In the genomic region with DNA sequence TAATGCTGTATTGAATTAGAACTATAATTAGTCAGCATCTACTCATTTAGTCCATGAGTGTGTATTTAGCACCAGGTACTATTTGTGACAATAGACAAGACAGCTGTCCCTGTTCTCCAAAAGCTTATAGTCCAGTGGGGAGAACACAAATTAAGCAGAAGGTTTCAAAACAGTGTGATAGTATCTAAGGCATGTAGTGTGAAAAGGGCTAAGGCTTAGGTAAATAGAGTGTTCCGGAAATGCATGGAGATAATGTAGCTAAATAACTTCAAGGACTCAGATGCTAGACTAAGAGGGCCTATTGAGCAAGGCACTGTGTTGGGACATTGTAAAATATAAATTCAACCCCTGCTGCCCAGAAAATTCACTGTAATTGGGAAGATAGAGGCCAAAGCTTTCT, we compare ENCODE assay signal across 20 cellular contexts.
DNase-seq lines count a peak whose midpoint lies in the region; ATAC-seq and TF ChIP-seq lines count a peak whose summit lies in the region.
"Had no signal": no experiment of that assay in that cellular context is flagged by ENCODE, and none has a peak within 500 bp of the region (broad histone marks: within the 10 kb centered on the region; RNA-seq: fewer than 3 reads in every experiment).

No MANE protein-coding gene starts in this region.

- H3K79me1 ChIP-seq in H9 (ENCODE audit: insufficient read depth, low read depth, low read length, poor library complexity, severe bottlenecking), result no peaks in the 10 kb centered on the region
- no peaks in the 10 kb centered on the region for H3K79me1 ChIP-seq in neuronal stem cell (ENCODE audit: low read depth, low read length)

- H2BK15ac ChIP-seq in H9 (ENCODE audit: low read depth, low read length) (no peak overlapping the region), neuronal stem cell (ENCODE audit: low read length) (no peak overlapping the region)

- no peak overlapping the region for H3K4me3 Mint-ChIP-seq in H9
- H3K4me3 Mint-ChIP-seq in stimulated activated naive CD8-positive, alpha-beta T cell treated with anti-CD3 and anti-CD28 coated beads, Interleukin-15, amount 100 ng/mL, for 72 hours, result no peak overlapping the region
- H3K4me3 Mint-ChIP-seq: activated B cell treated with CpG ODN at 0.5 μM for 24 hours had no signal

- H4K8ac ChIP-seq in H9 (replicated peaks; ENCODE audit: insufficient read length, low read depth, low read length) (no peak overlapping the region), neuronal stem cell (ENCODE audit: low read depth, low read length) (no peak overlapping the region)

- H2AFZ ChIP-seq in H9 (ENCODE audit: low read length) (no peak overlapping the region), neuronal stem cell (ENCODE audit: low read length) (no peak overlapping the region)
- H2AFZ ChIP-seq: hepatocyte had no signal

- H2AK5ac ChIP-seq in H9 (ENCODE audit: insufficient read length, low read length) (no peak overlapping the region), neuronal stem cell (ENCODE audit: low read depth, low read length) (no peak overlapping the region)

- no peak overlapping the region for H3K56ac ChIP-seq in H9 (ENCODE audit: insufficient read length, low read depth, low read length)

- peak overlapping the region in 2 of 3 experiments; percentile 35 to 60; a peak in 2 of 7 replicates for H3K27ac Mint-ChIP-seq in H9
- H3K27ac Mint-ChIP-seq in stimulated activated naive CD8-positive, alpha-beta T cell treated with anti-CD3 and anti-CD28 coated beads, Interleukin-15, amount 100 ng/mL, for 72 hours, result no peak overlapping the region
- H3K27ac Mint-ChIP-seq: activated B cell treated with CpG ODN at 0.5 μM for 24 hours; activated naive CD4-positive, alpha-beta T cell treated with anti-CD3 and anti-CD28 coated beads, Interleukin-2, amount 50 U/mL, for 72 hours; progenitor cell of endocrine pancreas had no signal

- no peak overlapping the region for H2BK20ac ChIP-seq in H9 (ENCODE audit: low read depth, low read length, poor library complexity, severe bottlenecking)

- no CpG with 5 or more reads among the region's 1 CpG for WGBS in H9 (ENCODE audit: extremely low coverage, insufficient read length, low lambda C conversion rate)
- no CpG with 5 or more reads among the region's 1 CpG for WGBS in neuronal stem cell (ENCODE audit: extremely low coverage in 2 of 2, insufficient read length in 2 of 2, insufficient replicate concordance in 1 of 2), 2 donors

- H2BK12ac ChIP-seq in H9 (ENCODE audit: insufficient read length, low read depth, low read length), result no peak overlapping the region
- no peak overlapping the region for H2BK12ac ChIP-seq in neuronal stem cell (ENCODE audit: low read length)

- H3K4me3 ChIP-seq in SJCRH30 (no peak overlapping the region), neuronal stem cell (ENCODE audit: low read length in 2 of 2) (no peak overlapping the region)
- H3K4me3 ChIP-seq: gastrocnemius medialis, hepatocyte, tibial nerve had no signal

- H3K23ac ChIP-seq in H9 (ENCODE audit: insufficient read length, low read depth, low read length) (no peak overlapping the region), neuronal stem cell (ENCODE audit: low read depth, low read length, poor library complexity) (no peak overlapping the region)

- H3K4me1 ChIP-seq in H9 (ENCODE audit: insufficient read depth, low read length) (peaks cover 10% of the 10 kb centered on the region), SJCRH30 (peaks cover 11% of the 10 kb centered on the region), neuronal stem cell (ENCODE audit: control insufficient read depth in 2 of 2, insufficient read depth in 1 of 2, low read depth in 1 of 2, low read length in 2 of 2) (peaks cover 6 to 9% of the 10 kb centered on the region in 2 donors)
- H3K4me1 ChIP-seq: gastrocnemius medialis, tibial nerve had no signal

- H3K4me2 ChIP-seq in H9 (ENCODE audit: insufficient read depth, insufficient read length, low read length) (no peak overlapping the region), neuronal stem cell (ENCODE audit: insufficient read depth, low read length, poor library complexity, severe bottlenecking) (no peak overlapping the region)
- H3K4me2 ChIP-seq: hepatocyte had no signal

- H3K4me1 Mint-ChIP-seq in H9, result peaks cover 12 to 13% of the 10 kb centered on the region in 2 experiments
- no peaks in the 10 kb centered on the region for H3K4me1 Mint-ChIP-seq in stimulated activated naive CD8-positive, alpha-beta T cell treated with anti-CD3 and anti-CD28 coated beads, Interleukin-15, amount 100 ng/mL, for 72 hours
- H3K4me1 Mint-ChIP-seq: activated B cell treated with CpG ODN at 0.5 μM for 24 hours had no signal

- H3T11ph ChIP-seq in H9 (ENCODE audit: low read length), result no peak overlapping the region

- no peak overlapping the region for H3K14ac ChIP-seq in H9 (ENCODE audit: insufficient read depth, low read length)
- H3K14ac ChIP-seq in neuronal stem cell (ENCODE audit: low read length), result no peak overlapping the region

- H3K9ac ChIP-seq in H9 (ENCODE audit: extremely low read depth, insufficient read length, low read length) (no peak overlapping the region), neuronal stem cell (ENCODE audit: low read depth, low read length, poor library complexity) (no peak overlapping the region)

- H3K18ac ChIP-seq in H9 (ENCODE audit: insufficient read length, low read depth, low read length) (no peak overlapping the region), neuronal stem cell (ENCODE audit: low read length) (no peak overlapping the region)

- H4K91ac ChIP-seq in H9 (ENCODE audit: insufficient read length, low read depth, low read length) (no peak overlapping the region), neuronal stem cell (ENCODE audit: low read depth, low read length, poor library complexity) (no peak overlapping the region)

- no peaks in the 10 kb centered on the region for H3K9me3 ChIP-seq in H9 (ENCODE audit: control insufficient read depth, low read depth, low read length)
- H3K9me3 ChIP-seq in SJCRH30 (replicated peaks), result no peaks in the 10 kb centered on the region
- H3K9me3 ChIP-seq in neuronal stem cell (replicated peaks in 1 of 2; ENCODE audit: control insufficient read depth in 2 of 2, insufficient read depth in 1 of 2, low read depth in 1 of 2, low read length in 2 of 2), result no peaks in the 10 kb centered on the region
- H3K9me3 ChIP-seq: gastrocnemius medialis, neutrophil, tibial nerve had no signal

- no peak overlapping the region for H2BK120ac ChIP-seq in H9 (ENCODE audit: low read depth, low read length, poor library complexity, severe bottlenecking)
- H2BK120ac ChIP-seq in neuronal stem cell (ENCODE audit: low read depth, low read length), result no peak overlapping the region

- H3K23me2 ChIP-seq in H9 (ENCODE audit: insufficient read length, low read depth, low read length, poor library complexity, severe bottlenecking), result no peaks in the 10 kb centered on the region

- H4K5ac ChIP-seq in H9 (ENCODE audit: insufficient read length, low read depth, low read length), result no peak overlapping the region

- H3K27me3 ChIP-seq in H9 (ENCODE audit: insufficient read depth, low read length) (no peaks in the 10 kb centered on the region), SJCRH30 (no peaks in the 10 kb centered on the region), neuronal stem cell (ENCODE audit: control insufficient read depth in 3 of 3, insufficient read depth in 3 of 3, low read depth in 1 of 3, low read length in 3 of 3) (no peaks in the 10 kb centered on the region)
- H3K27me3 ChIP-seq: gastrocnemius medialis, hepatocyte, neutrophil, tibial nerve had no signal

- H3K4ac ChIP-seq in H9 (ENCODE audit: low read depth, low read length) (no peak overlapping the region), neuronal stem cell (ENCODE audit: low read length) (no peak overlapping the region)

- no peaks in the 10 kb centered on the region for H4K20me1 ChIP-seq in H9 (ENCODE audit: control insufficient read depth, insufficient read depth, insufficient read length)

- no peaks in the 10 kb centered on the region for H3K36me3 Mint-ChIP-seq in H9 (ENCODE audit: insufficient read depth in 1 of 3, low read depth in 3 of 3)
- H3K36me3 Mint-ChIP-seq: activated naive CD4-positive, alpha-beta T cell treated with anti-CD3 and anti-CD28 coated beads, Interleukin-2, amount 50 U/mL, for 72 hours had no signal

- no peak for ATAC-seq in left lobe of liver
- ATAC-seq in stimulated activated naive CD8-positive, alpha-beta T cell treated with anti-CD3 and anti-CD28 coated beads, Interleukin-15, amount 100 ng/mL, for 72 hours, result no peak
- ATAC-seq: activated naive CD4-positive, alpha-beta T cell treated with anti-CD3 and anti-CD28 coated beads, Interleukin-2, amount 50 U/mL, for 72 hours; gastrocnemius medialis had no signal

- no peak for TF ChIP-seq CTCF in H9 (conservative IDR thresholded peaks at IDR 0.05)

- no peaks in the 10 kb centered on the region for H3K36me3 ChIP-seq in SJCRH30
- H3K36me3 ChIP-seq in neuronal stem cell (replicated peaks in 1 of 2; ENCODE audit: control insufficient read depth in 2 of 2, insufficient read depth in 2 of 2, low read length in 2 of 2), result no peaks in the 10 kb centered on the region
- H3K36me3 ChIP-seq: gastrocnemius medialis, neutrophil, tibial nerve had no signal

- H3K27ac ChIP-seq in H9 (ENCODE audit: insufficient read length, low read depth, low read length), result no peak overlapping the region
- 0 out of 2 replicates have a peak overlapping the region, but pooled peaks have one; percentile 11 for H3K27ac ChIP-seq in SJCRH30
- peak overlapping the region; percentile 43 for H3K27ac ChIP-seq in neuronal stem cell (replicated peaks; ENCODE audit: low read length)
- H3K27ac ChIP-seq: gastrocnemius medialis, hepatocyte, neutrophil, tibial nerve had no signal

- H3K27me3 Mint-ChIP-seq in H9 (ENCODE audit: low read depth), result no peaks in the 10 kb centered on the region
- H3K27me3 Mint-ChIP-seq in stimulated activated naive CD8-positive, alpha-beta T cell treated with anti-CD3 and anti-CD28 coated beads, Interleukin-15, amount 100 ng/mL, for 72 hours, result peaks cover 8% of the 10 kb centered on the region
- H3K27me3 Mint-ChIP-seq: activated B cell treated with CpG ODN at 0.5 μM for 24 hours, progenitor cell of endocrine pancreas had no signal

- no peaks in the 10 kb centered on the region for H3K9me3 Mint-ChIP-seq in H9
- no peaks in the 10 kb centered on the region for H3K9me3 Mint-ChIP-seq in stimulated activated naive CD8-positive, alpha-beta T cell treated with anti-CD3 and anti-CD28 coated beads, Interleukin-15, amount 100 ng/mL, for 72 hours
- H3K9me3 Mint-ChIP-seq: activated B cell treated with CpG ODN at 0.5 μM for 24 hours; activated naive CD4-positive, alpha-beta T cell treated with anti-CD3 and anti-CD28 coated beads, Interleukin-2, amount 50 U/mL, for 72 hours had no signal

- no peak overlapping the region for H2BK5ac ChIP-seq in H9 (ENCODE audit: insufficient read length, low read length)
- no peak overlapping the region for H2BK5ac ChIP-seq in neuronal stem cell (ENCODE audit: low read length)

- DNase-seq in H9 (no peak), NCI-H2081 treated with DMSO at 0.1 percent for 48 hours (lab: John Stamatoyannopoulos, UW) (peak; percentile 72), SJCRH30 (no peak), neuronal stem cell (ENCODE audit: low spot score) (no peak), left lobe of liver (ENCODE audit: low spot score) (no peak), HK-2 (ENCODE audit: unreplicated experiment) (no peak)
- no peak for DNase-seq in stimulated activated naive CD8-positive, alpha-beta T cell treated with anti-CD3 and anti-CD28 coated beads, Interleukin-15, amount 100 ng/mL, for 72 hours
- DNase-seq: activated B cell treated with CpG ODN at 0.5 μM for 24 hours; activated CD4-positive, alpha-beta T cell treated with anti-CD3 and anti-CD28 coated beads, Interleukin-2, amount 50 U/mL, for 4 hours; anterior cingulate cortex; cortex of kidney; gastrocnemius medialis; GF-D8; NCI-H2171; NCI-H82 had no signal

- H3K79me2 ChIP-seq in H9 (ENCODE audit: insufficient read depth, low read length), result no peaks in the 10 kb centered on the region
- H3K79me2 ChIP-seq: hepatocyte had no signal

Comparison
In these comparisons a context has a peak if more than half of its experiments do, and no peak if none do; other contexts are left out.
1. H3K27ac Mint-ChIP-seq: peak in H9 (2 of 3); none in stimulated activated naive CD8-positive, alpha-beta T cell treated with anti-CD3 and anti-CD28 coated beads, Interleukin-15, amount 100 ng/mL, for 72 hours (0 of 2).